In the genomic region with DNA sequence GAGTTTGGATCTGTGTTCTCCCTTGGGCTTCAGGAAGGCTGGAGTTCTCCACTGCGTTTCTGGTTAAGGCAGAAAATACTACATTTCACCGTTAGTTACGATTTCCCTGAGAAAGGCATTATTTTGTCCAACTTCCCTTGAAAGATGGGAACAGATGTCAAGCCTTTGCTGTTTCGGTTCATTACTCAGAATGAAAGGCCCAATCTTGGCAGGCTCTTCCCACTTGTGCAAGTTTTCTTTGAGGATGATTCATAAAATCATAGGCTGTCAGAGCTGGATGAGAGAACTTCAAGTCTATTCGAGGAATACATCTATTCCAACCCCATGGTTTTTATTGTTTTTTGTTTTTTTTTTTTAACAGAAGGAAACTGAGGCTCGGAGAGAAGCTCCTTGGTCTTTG, we compare ENCODE assay signal across 16 cellular contexts.
DNase-seq lines count a peak whose midpoint lies in the region; ATAC-seq, FAIRE-seq and TF ChIP-seq lines count a peak whose summit lies in the region.
"Had no signal": no experiment of that assay in that cellular context is flagged by ENCODE, and none has a peak within 500 bp of the region (broad histone marks: within the 10 kb centered on the region; RNA-seq: fewer than 3 reads in every experiment).

No MANE protein-coding gene starts in this region.

- CTCF ChIA-PET in HEK293T (lab: Yijun Ruan, JAX), result no interaction called here

- ATAC-seq in HG02852 (IDR thresholded peaks at IDR 0.05; ENCODE audit: unreplicated experiment) (no peak), GM21526 (IDR thresholded peaks at IDR 0.05; ENCODE audit: low FRiP score, unreplicated experiment) (no peak), HG02571 (IDR thresholded peaks at IDR 0.05; ENCODE audit: unreplicated experiment) (no peak)

- DNase-seq in DMS 273 treated with DMSO at 0.1 percent for 48 hours (lab: John Stamatoyannopoulos, UW), result peak; percentile 24
- peak; percentile 96 to 98 for DNase-seq in NCI-H446 (lab: John Stamatoyannopoulos, UW)
- peak; percentile 14 to 38 for DNase-seq in frontal cortex (ENCODE audit: low spot score in 2 of 2)
- peak; percentile 60 for DNase-seq in pons (ENCODE audit: low spot score)
- no peak for DNase-seq in HEK293T (ENCODE audit: extremely low spot score)
- DNase-seq: DMS153; NCI-H1092; NCI-H2081 treated with DMSO at 0.1 percent for 48 hours; NCI-H226; NK-92 treated with Interleukin-12 subunit alpha and Interleukin-12 subunit beta, amount 100 ng/mL, for 24 hours; OCI-M1; SIG-M5 had no signal

- POLR2A ChIA-PET in HEK293T (lab: Yijun Ruan, JAX), result no interaction called here

- no peak for FAIRE-seq in frontal cortex (lab: Jason Lieb, UNC)
- FAIRE-seq: H54 had no signal

TF ChIP-seq in HEK293T, 16 proteins besides CTCF, POLR2A, EP300 and RAD21:
- no peak for TF ChIP-seq CTBP1 (IDR thresholded peaks at IDR 0.05; ENCODE audit: borderline replicate concordance)
